ENCODE assay signal across 10 cellular contexts in the genomic region with DNA sequence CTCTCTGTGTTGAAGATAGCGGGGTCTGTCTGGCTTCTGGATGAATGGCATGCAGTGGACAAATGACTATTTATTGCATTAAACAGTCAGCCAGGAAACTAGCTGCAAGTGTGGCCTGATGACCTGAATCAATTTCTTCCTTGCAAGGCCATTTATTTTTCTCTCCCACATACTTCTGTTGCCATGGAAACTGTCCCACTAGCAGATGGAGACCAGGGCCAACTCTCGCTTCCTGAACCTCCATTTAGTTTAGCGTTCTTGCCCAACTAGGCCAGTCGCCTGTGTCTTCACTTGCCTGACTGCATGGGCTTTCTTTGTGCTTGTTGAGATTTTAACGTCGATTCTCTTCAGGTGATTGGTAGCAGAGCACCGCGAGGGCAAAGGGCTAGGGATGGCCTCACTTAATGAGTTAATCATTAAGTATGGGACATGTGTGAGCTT. TPM values are rescaled to one million over a fixed set of nuclear protein-coding genes. Genes with fewer than 3 reads are reported as not detected.
DNase-seq lines count a peak whose midpoint lies in the region; ATAC-seq, FAIRE-seq and TF ChIP-seq lines count a peak whose summit lies in the region.
"Had no signal": no experiment of that assay in that cellular context is flagged by ENCODE, and none has a peak within 500 bp of the region (broad histone marks: within the 10 kb centered on the region; RNA-seq: fewer than 3 reads in every experiment).

No MANE protein-coding gene starts in this region.

- TF ChIP-seq CTCF in endothelial cell of umbilical vein (IDR thresholded peaks at IDR 0.05; ENCODE audit: extremely low read depth in 1 of 2, insufficient read depth in 1 of 2, low read depth in 1 of 2, low read length in 2 of 2) (no peak), lung (IDR thresholded peaks at IDR 0.05; ENCODE audit: control extremely low read depth, extremely low read depth) (no peak), prostate gland (IDR thresholded peaks at IDR 0.05) (no peak)

- H3K36me3 ChIP-seq in endothelial cell of umbilical vein (ENCODE audit: control insufficient read depth in 2 of 2, extremely low read depth in 1 of 2, insufficient read depth in 2 of 2, low read length in 2 of 2) = no peaks in the 10 kb centered on the region
- peaks cover 0 to 4% of the 10 kb centered on the region in 2 donors for H3K36me3 ChIP-seq in lung (ENCODE audit: control insufficient read depth in 2 of 2, insufficient read depth in 2 of 2, low read length in 2 of 2)
- no peaks in the 10 kb centered on the region for H3K36me3 ChIP-seq in prostate gland
- H3K36me3 ChIP-seq: thyroid gland had no signal

- FAIRE-seq in endothelial cell of umbilical vein (lab: Jason Lieb, UNC) = no peak

- H2AFZ ChIP-seq in endothelial cell of umbilical vein (ENCODE audit: low read depth, low read length) = no peak overlapping the region

- 53 to 71% methylated on average over 8 of the region's 8 CpGs for WGBS in lung, 2 donors
- WGBS in prostate gland = 58% methylated on average over 8 of the region's 8 CpGs

- DNase-seq in NCI-H2227 (lab: John Stamatoyannopoulos, UW; ENCODE audit: unreplicated experiment) (peak; percentile 12), endothelial cell of umbilical vein (ENCODE audit: low read depth, low spot score) (peak; percentile 61), lung (ENCODE audit: low spot score) (no peak), substantia nigra (lab: John Stamatoyannopoulos, UW) (peak in 15 of 49 donors; percentile 5 to 51 (median 18)), SIG-M5 treated with dmso at 0.1 percent for 504 hours (lab: John Stamatoyannopoulos, UW; ENCODE audit: unreplicated experiment) (no peak), prostate gland (ENCODE audit: low spot score) (no peak)
- DNase-seq: thyroid gland had no signal

- H3K4me3 ChIP-seq in endothelial cell of umbilical vein (replicated peaks in 1 of 3; ENCODE audit: insufficient read depth in 1 of 3, low read depth in 1 of 3, low read length in 3 of 3) (no peak overlapping the region), lung (no peak overlapping the region), prostate gland (no peak overlapping the region)
- H3K4me3 ChIP-seq: thyroid gland had no signal

- H3K27me3 ChIP-seq in endothelial cell of umbilical vein (ENCODE audit: control insufficient read depth in 2 of 2, insufficient read depth in 2 of 2, low read length in 2 of 2) (no peaks in the 10 kb centered on the region), lung (ENCODE audit: control insufficient read depth, insufficient read depth) (no peaks in the 10 kb centered on the region), prostate gland (replicated peaks; ENCODE audit: insufficient read depth) (no peaks in the 10 kb centered on the region)
- H3K27me3 ChIP-seq: thyroid gland had no signal

- no peaks in the 10 kb centered on the region for H3K79me2 ChIP-seq in endothelial cell of umbilical vein (ENCODE audit: control insufficient read depth, insufficient read depth, low read length)

- H3K9me1 ChIP-seq in endothelial cell of umbilical vein (replicated peaks; ENCODE audit: control insufficient read depth, extremely low read depth, insufficient read depth, low read length) = no peaks in the 10 kb centered on the region

- no TSS peak for BruUV-seq in endothelial cell of umbilical vein (replicated peaks; lab: Mats Ljungman, UMichigan)

- H4K20me1 ChIP-seq in endothelial cell of umbilical vein (replicated peaks; ENCODE audit: control insufficient read depth, extremely low read depth, insufficient read depth, low read length) = no peaks in the 10 kb centered on the region

- H3K9me3 ChIP-seq in endothelial cell of umbilical vein (replicated peaks; ENCODE audit: control insufficient read depth, insufficient read depth, low read length) = no peaks in the 10 kb centered on the region
- H3K9me3 ChIP-seq in lung (ENCODE audit: control insufficient read depth in 2 of 2, insufficient read depth in 1 of 2, low read length in 1 of 2) = no peaks in the 10 kb centered on the region
- no peaks in the 10 kb centered on the region for H3K9me3 ChIP-seq in prostate gland
- H3K9me3 ChIP-seq: thyroid gland had no signal

- POLR2A ChIA-PET in endothelial cell of umbilical vein (lab: Charles Lee) = no interaction called here

- H3K4me1 ChIP-seq in endothelial cell of umbilical vein (ENCODE audit: control insufficient read depth, extremely low read depth, insufficient read depth, low read length) (peaks cover 19% of the 10 kb centered on the region), lung (ENCODE audit: control insufficient read depth in 2 of 2, insufficient read depth in 2 of 2, low read length in 2 of 2) (peaks cover 12 to 23% of the 10 kb centered on the region in 2 donors), prostate gland (replicated peaks) (no peaks in the 10 kb centered on the region)

- H3K4me2 ChIP-seq in endothelial cell of umbilical vein (ENCODE audit: insufficient read depth, low read length) = no peak overlapping the region

- CTCF ChIA-PET in endothelial cell of umbilical vein (lab: Charles Lee) = interaction anchor here (1.2 kb wide), 1 partner anchor 87 kb away, joined by 4 read pairs; no protein-coding TSS in a partner anchor

- H3K27ac ChIP-seq in endothelial cell of umbilical vein (ENCODE audit: insufficient read depth, low read depth, low read length) (no peak overlapping the region), lung (ENCODE audit: low read depth in 1 of 2, low read length in 1 of 2) (peak overlapping the region; percentile 47 to 67), substantia nigra (ENCODE audit: low read depth, low read length, poor library complexity, severe bottlenecking) (peak overlapping the region; percentile 30), prostate gland (no peak overlapping the region)
- H3K27ac ChIP-seq: thyroid gland, VCaP had no signal

- intact Hi-C loops in endothelial cell of umbilical vein (cut with micrococcal nuclease) = no loop called here
- intact Hi-C loops in prostate gland (cut with DNase I) = no loop called here

- ATAC-seq in lung (ENCODE audit: insufficient read depth, low FRiP score) = no peak
- ATAC-seq in HG03039 (IDR thresholded peaks at IDR 0.05; ENCODE audit: unreplicated experiment) = no peak
- no peak for ATAC-seq in GM18502 (IDR thresholded peaks at IDR 0.05; ENCODE audit: poor library complexity, unreplicated experiment)

- dilution Hi-C loops in endothelial cell of umbilical vein (cut with MboI; ENCODE audit: extremely low pct_ligation_motif_present, low sequenced_read_pairs) = no loop called here

- TF ChIP-seq POLR2A in endothelial cell of umbilical vein (IDR thresholded peaks at IDR 0.05; ENCODE audit: low read depth, low read length) (no peak), prostate gland (IDR thresholded peaks at IDR 0.05) (no peak)

- H3K9ac ChIP-seq in endothelial cell of umbilical vein (replicated peaks; ENCODE audit: extremely low read depth, insufficient read depth, low read length) = no peak overlapping the region

TF ChIP-seq in endothelial cell of umbilical vein, 7 proteins besides CTCF, POLR2A, EP300 and RAD21:
- TF ChIP-seq, protein P1, sequence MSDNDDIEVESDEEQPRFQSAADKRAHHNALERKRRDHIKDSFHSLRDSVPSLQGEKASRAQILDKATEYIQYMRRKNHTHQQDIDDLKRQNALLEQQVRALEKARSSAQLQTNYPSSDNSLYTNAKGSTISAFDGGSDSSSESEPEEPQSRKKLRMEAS (IDR thresholded peaks at IDR 0.05; ENCODE audit: insufficient read depth, insufficient read length) = no peak
- TF ChIP-seq MYC (IDR thresholded peaks at IDR 0.05; ENCODE audit: low read depth, low read length) = no peak
- TF ChIP-seq POLR2AphosphoS5 (IDR thresholded peaks at IDR 0.05; ENCODE audit: insufficient read depth, low read depth, low read length) = no peak
- no peak for TF ChIP-seq EZH2 (IDR thresholded peaks at IDR 0.05; ENCODE audit: borderline replicate concordance, low read depth, low read length, severe bottlenecking)
- no peak for TF ChIP-seq GATA2 (IDR thresholded peaks at IDR 0.05; ENCODE audit: insufficient read depth, insufficient read length, low read depth, low read length)
- TF ChIP-seq FOS (IDR thresholded peaks at IDR 0.05; ENCODE audit: borderline replicate concordance, insufficient read depth, low read length) = no peak
- TF ChIP-seq JUN (IDR thresholded peaks at IDR 0.05; ENCODE audit: borderline replicate concordance, insufficient read depth, insufficient read length, low read depth) = no peak

RNA-seq across cellular contexts. Expression of gene LMCD1, which starts 27.6 kb away (rescaled TPM):
- total RNA-seq in endothelial cell of umbilical vein = 11.1 and 14.5 TPM in 2 replicates
- 7.6 and 11.4 TPM in 2 replicates for polyA plus RNA-seq in endothelial cell of umbilical vein
- polyA plus RNA-seq in endothelial cell of umbilical vein (2011; cell fraction: cytosol; rRNA removed) = 10.9 and 12.3 TPM in 2 replicates
- 11.8 and 12.1 TPM in 2 replicates for polyA plus RNA-seq in endothelial cell of umbilical vein (2011; cell fraction: nucleus; rRNA removed)
- polyA plus RNA-seq in endothelial cell of umbilical vein (2012) = 11.6 and 15.5 TPM in 2 replicates
- 5.8 and 12.4 TPM in 2 replicates for polyA minus RNA-seq in endothelial cell of umbilical vein
- not detected for polyA minus RNA-seq in endothelial cell of umbilical vein (2011; cell fraction: cytosol; rRNA and poly(A)+ RNA removed)
- 10.3 and 13.6 TPM in 2 replicates for polyA minus RNA-seq in endothelial cell of umbilical vein (2011; cell fraction: nucleus; rRNA and poly(A)+ RNA removed)
- total RNA-seq in lung = 100 to 1,000 TPM in 1 of 2 donors, 10 to 100 TPM in 1; 95.7 to 101 TPM
- 100 to 1,000 TPM in 1 of 2 donors, 10 to 100 TPM in 1; 33.6 to 179 TPM for polyA plus RNA-seq in lung
- 100 to 1,000 TPM in 1 of 2 donors, 10 to 100 TPM in 1; 73.0 to 144 TPM for total RNA-seq in prostate gland

Comparison
In these comparisons a context has a peak if more than half of its experiments do, and no peak if none do; other contexts are left out.
1. DNase-seq: peak in NCI-H2227 (single experiment) and endothelial cell of umbilical vein (single experiment); none in lung (single experiment), SIG-M5 treated with dmso at 0.1 percent for 504 hours (single experiment) and prostate gland (single experiment).
2. H3K27ac ChIP-seq: peak in lung (2 of 2) and substantia nigra (single experiment); none in endothelial cell of umbilical vein (single experiment) and prostate gland (0 of 2).